ENCODE assay signal across 1 cellular context in the genomic region with DNA sequence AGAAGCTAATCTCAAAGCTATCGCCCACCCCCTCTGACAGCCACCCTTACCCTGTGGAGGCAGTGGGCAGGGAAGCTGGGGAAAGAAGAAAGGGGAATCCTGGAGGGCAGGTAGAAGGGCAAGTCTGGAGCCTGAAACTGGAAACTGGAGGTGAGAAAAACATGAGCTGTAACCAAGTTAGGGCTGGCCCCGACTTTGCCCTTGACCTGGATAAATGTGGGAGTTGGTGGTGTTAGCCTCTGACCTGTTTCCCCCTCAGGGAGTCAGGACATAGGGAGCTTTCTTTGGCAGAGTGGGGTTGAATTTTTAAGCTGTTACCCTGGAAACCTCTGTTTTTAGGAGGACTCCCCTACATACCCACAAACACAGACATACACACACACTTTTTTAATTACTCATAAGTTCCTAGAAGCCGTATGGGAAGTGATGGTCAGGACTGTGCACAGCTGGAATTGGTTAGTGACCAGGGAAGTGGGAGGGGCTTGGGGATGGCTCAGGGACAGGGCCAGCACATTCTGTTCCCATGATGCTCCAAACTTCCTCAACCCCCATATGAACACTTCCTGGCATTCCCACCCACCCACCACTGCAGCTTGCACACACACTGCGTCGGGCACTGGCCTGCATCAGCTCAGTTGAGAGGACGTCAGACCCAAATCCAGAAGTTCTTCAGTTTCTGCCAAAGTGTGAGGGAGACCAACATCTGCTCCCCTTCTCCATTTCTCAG.
TF ChIP-seq lines count a peak whose summit lies in the region.

No MANE protein-coding gene starts in this region.

TF ChIP-seq in endothelial cell of umbilical vein, 7 proteins besides CTCF, POLR2A, EP300 and RAD21:
- no peak for TF ChIP-seq EZH2 (IDR thresholded peaks at IDR 0.05; ENCODE audit: borderline replicate concordance, low read depth, low read length, severe bottlenecking)
- TF ChIP-seq MYC (IDR thresholded peaks at IDR 0.05; ENCODE audit: low read depth, low read length), result no peak
- peak; percentile 76 for TF ChIP-seq JUN (IDR thresholded peaks at IDR 0.05; ENCODE audit: borderline replicate concordance, insufficient read depth, insufficient read length, low read depth)
- TF ChIP-seq FOS (IDR thresholded peaks at IDR 0.05; ENCODE audit: borderline replicate concordance, insufficient read depth, low read length), result peak; percentile 46
- TF ChIP-seq POLR2AphosphoS5 (IDR thresholded peaks at IDR 0.05; ENCODE audit: insufficient read depth, low read depth, low read length), result peak; percentile 84
